In the genomic region with DNA sequence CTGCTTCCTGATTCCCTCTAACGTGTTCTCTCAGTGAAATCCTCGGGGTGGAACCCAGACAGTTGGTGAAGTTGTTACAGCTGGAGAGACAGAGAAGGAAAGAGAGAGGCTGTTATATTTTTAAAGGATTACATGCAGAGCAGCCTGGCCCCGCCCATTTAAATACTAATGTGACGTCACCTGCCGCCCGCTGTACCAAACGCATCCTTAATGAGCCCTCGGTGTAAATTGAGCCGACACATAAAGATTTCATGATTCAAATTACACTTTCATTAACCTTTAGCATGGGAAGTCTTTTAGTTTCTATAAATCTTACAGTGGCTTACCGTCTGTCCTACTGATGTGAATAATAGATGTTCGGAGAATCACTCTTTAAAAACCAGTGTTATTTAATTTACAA, we compare ENCODE assay signal across 1 cellular context.
A peak's percentile ranks its signal among the peaks of the same experiment; 100 is the strongest.
TF ChIP-seq lines count a peak whose summit lies in the region.

No MANE protein-coding gene starts in this region.

TF ChIP-seq in K562, 482 proteins besides CTCF, POLR2A, EP300 and RAD21 (continued from another document):
- TF ChIP-seq, protein P1, sequence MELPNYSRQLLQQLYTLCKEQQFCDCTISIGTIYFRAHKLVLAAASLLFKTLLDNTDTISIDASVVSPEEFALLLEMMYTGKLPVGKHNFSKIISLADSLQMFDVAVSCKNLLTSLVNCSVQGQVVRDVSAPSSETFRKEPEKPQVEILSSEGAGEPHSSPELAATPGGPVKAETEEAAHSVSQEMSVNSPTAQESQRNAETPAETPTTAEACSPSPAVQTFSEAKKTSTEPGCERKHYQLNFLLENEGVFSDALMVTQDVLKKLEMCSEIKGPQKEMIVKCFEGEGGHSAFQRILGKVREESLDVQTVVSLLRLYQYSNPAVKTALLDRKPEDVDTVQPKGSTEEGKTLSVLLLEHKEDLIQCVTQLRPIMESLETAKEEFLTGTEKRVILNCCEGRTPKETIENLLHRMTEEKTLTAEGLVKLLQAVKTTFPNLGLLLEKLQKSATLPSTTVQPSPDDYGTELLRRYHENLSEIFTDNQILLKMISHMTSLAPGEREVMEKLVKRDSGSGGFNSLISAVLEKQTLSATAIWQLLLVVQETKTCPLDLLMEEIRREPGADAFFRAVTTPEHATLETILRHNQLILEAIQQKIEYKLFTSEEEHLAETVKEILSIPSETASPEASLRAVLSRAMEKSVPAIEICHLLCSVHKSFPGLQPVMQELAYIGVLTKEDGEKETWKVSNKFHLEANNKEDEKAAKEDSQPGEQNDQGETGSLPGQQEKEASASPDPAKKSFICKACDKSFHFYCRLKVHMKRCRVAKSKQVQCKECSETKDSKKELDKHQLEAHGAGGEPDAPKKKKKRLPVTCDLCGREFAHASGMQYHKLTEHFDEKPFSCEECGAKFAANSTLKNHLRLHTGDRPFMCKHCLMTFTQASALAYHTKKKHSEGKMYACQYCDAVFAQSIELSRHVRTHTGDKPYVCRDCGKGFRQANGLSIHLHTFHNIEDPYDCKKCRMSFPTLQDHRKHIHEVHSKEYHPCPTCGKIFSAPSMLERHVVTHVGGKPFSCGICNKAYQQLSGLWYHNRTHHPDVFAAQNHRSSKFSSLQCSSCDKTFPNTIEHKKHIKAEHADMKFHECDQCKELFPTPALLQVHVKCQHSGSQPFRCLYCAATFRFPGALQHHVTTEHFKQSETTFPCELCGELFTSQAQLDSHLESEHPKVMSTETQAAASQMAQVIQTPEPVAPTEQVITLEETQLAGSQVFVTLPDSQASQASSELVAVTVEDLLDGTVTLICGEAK (IDR thresholded peaks at IDR 0.05) = peak; percentile 42; the same call in 1 of the 2 replicates
- TF ChIP-seq, protein P1 (CRISPR knock-in tag; IDR thresholded peaks at IDR 0.05) = no peak
- TF ChIP-seq ELF1 (tag; IDR thresholded peaks at IDR 0.05) = no peak
